In genomic region chr7:132764762-132765161, GRCh38 we compare ENCODE assay signal across 26 cellular contexts.
"Had no signal": no experiment of that assay in that cellular context is flagged by ENCODE, and none has a peak within 500 bp of the region (broad histone marks: within the 10 kb centered on the region; RNA-seq: fewer than 3 reads in every experiment).

No MANE protein-coding gene starts in this region.

- H3K4me1 ChIP-seq: left lung, lower lobe of right lung, prostate gland, stomach, testis, thyroid gland, transverse colon, upper lobe of left lung, vagina had no signal

- H3K36me3 Mint-ChIP-seq: mesothelial cell of epicardium had no signal

- H3K9me3 Mint-ChIP-seq: natural killer cell treated with Interleukin-12 subunit alpha and Interleukin-12 subunit beta and Interleukin-15 and Interleukin-18, amount 100 ng/mL, for 72 hours had no signal

- H3K4me1 Mint-ChIP-seq: immature natural killer cell; mesothelial cell of epicardium; stimulated activated naive B cell treated with anti-CD40 and anti-IgM and Interleukin-4, amounts not matched to agents 10 μg/mL and 1 μg/mL and 100 μg/mL, for 72 hours had no signal

- H3K4me3 ChIP-seq: left lung, lower lobe of right lung, ovary, prostate gland, skin epidermis, stomach, testis, thyroid gland, transverse colon, upper lobe of left lung, vagina had no signal

- H3K9me3 ChIP-seq: ovary, prostate gland, testis, thyroid gland, vagina had no signal

- H3K36me3 ChIP-seq: left lung, lower lobe of right lung, ovary, prostate gland, stomach, thyroid gland, transverse colon, upper lobe of left lung, vagina had no signal

- DNase-seq: immature natural killer cell; kidney; left colon; left lung; lower lobe of right lung; mesendoderm; naive thymus-derived CD4-positive, alpha-beta T cell; ovary; retina; right cardiac atrium; stimulated activated CD4-positive, alpha-beta T cell treated with anti-CD3 and anti-CD28 coated beads, Interleukin-12 subunit alpha, Interleukin-12 subunit beta, amount 100 ng/mL, for 4 hours; stimulated activated CD4-positive, alpha-beta T cell treated with anti-CD3 and anti-CD28 coated beads, Interleukin-15, amount 100 ng/mL, for 24 hours; stimulated activated CD4-positive, alpha-beta T cell treated with anti-CD3 and anti-CD28 coated beads, Interleukin-2, amount 100 ng/mL, for 24 hours; stimulated activated CD4-positive, alpha-beta T cell treated with anti-CD3 and anti-CD28 coated beads, Interleukin-4, amount 100 ng/mL, for 1 hour; stimulated activated naive B cell treated with anti-CD40 and anti-IgM and Interleukin-4, amounts not matched to agents 10 μg/mL and 1 μg/mL and 100 μg/mL, for 72 hours; stimulated activated naive CD8-positive, alpha-beta T cell treated with anti-CD3 and anti-CD28 coated beads, Interleukin-15, Interleukin-2, amounts not matched to agents 100 U/mL and 50 U/mL, for 24 hours; stomach; testis; thyroid gland; transverse colon; upper lobe of left lung had no signal

- H3K4me3 Mint-ChIP-seq: immature natural killer cell; mesothelial cell of epicardium; naive thymus-derived CD4-positive, alpha-beta T cell; natural killer cell treated with Interleukin-12 subunit alpha and Interleukin-12 subunit beta and Interleukin-15 and Interleukin-18, amount 100 ng/mL, for 72 hours; stimulated activated naive B cell treated with anti-CD40 and anti-IgM and Interleukin-4, amounts not matched to agents 10 μg/mL and 1 μg/mL and 100 μg/mL, for 72 hours had no signal

- H3K27me3 Mint-ChIP-seq: naive thymus-derived CD4-positive, alpha-beta T cell; stimulated activated naive B cell treated with anti-CD40 and anti-IgM and Interleukin-4, amounts not matched to agents 10 μg/mL and 1 μg/mL and 100 μg/mL, for 72 hours had no signal

- H3K27ac Mint-ChIP-seq: immature natural killer cell; mesothelial cell of epicardium; natural killer cell treated with Interleukin-12 subunit alpha and Interleukin-12 subunit beta and Interleukin-15 and Interleukin-18, amount 100 ng/mL, for 72 hours; stimulated activated naive B cell treated with anti-CD40 and anti-IgM and Interleukin-4, amounts not matched to agents 10 μg/mL and 1 μg/mL and 100 μg/mL, for 72 hours had no signal

- H3K27ac ChIP-seq: left lung, lower lobe of right lung, ovary, prostate gland, skin epidermis, stomach, testis, thyroid gland, transverse colon, upper lobe of left lung, vagina had no signal

- H3K27me3 ChIP-seq: left lung, ovary, stomach, testis, thyroid gland, transverse colon, upper lobe of left lung, vagina had no signal
